1 cellular context compared by ENCODE assay signal in genomic region chr1:207797229-207797973, GRCh38.
A peak's percentile ranks its signal among the peaks of the same experiment; 100 is the strongest.
TF ChIP-seq lines count a peak whose summit lies in the region.

No MANE protein-coding gene starts in this region.

TF ChIP-seq in HEK293, 187 proteins besides CTCF, POLR2A, EP300 and RAD21 (continued from another document):
- TF ChIP-seq ZNF362 (tag by site-specific recombination; IDR thresholded peaks at IDR 0.05): peak; percentile 89
- 0 out of 2 replicates have a peak, but pooled peaks have one; percentile 50 for TF ChIP-seq ZNF660 (tag by site-specific recombination; IDR thresholded peaks at IDR 0.05)
- 0 out of 2 replicates have a peak, but pooled peaks have one; percentile 13 for TF ChIP-seq BCL6B (tag by site-specific recombination; IDR thresholded peaks at IDR 0.05)
- TF ChIP-seq, protein P1, sequence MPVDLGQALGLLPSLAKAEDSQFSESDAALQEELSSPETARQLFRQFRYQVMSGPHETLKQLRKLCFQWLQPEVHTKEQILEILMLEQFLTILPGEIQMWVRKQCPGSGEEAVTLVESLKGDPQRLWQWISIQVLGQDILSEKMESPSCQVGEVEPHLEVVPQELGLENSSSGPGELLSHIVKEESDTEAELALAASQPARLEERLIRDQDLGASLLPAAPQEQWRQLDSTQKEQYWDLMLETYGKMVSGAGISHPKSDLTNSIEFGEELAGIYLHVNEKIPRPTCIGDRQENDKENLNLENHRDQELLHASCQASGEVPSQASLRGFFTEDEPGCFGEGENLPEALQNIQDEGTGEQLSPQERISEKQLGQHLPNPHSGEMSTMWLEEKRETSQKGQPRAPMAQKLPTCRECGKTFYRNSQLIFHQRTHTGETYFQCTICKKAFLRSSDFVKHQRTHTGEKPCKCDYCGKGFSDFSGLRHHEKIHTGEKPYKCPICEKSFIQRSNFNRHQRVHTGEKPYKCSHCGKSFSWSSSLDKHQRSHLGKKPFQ (tag by site-specific recombination; IDR thresholded peaks at IDR 0.05): 0 out of 2 replicates have a peak, but pooled peaks have one; percentile 33
- no peak for TF ChIP-seq ZNF112 (tag by site-specific recombination; IDR thresholded peaks at IDR 0.05)
TF ChIP-seq in HEK293: peak in this region for 8.
